In genomic region chr1:221478050-221478949, GRCh38 we compare ENCODE assay signal across 8 cellular contexts.
DNase-seq lines count a peak whose midpoint lies in the region; ATAC-seq and TF ChIP-seq lines count a peak whose summit lies in the region.

No MANE protein-coding gene starts in this region.

- no peaks in the 10 kb centered on the region for H3K79me2 ChIP-seq in OCI-LY1 (ENCODE audit: insufficient read depth, low read length)
- H3K79me2 ChIP-seq in fibroblast of lung (ENCODE audit: control insufficient read depth, insufficient read depth, low read length), result no peaks in the 10 kb centered on the region

- H3K9ac ChIP-seq in OCI-LY1 (ENCODE audit: low read length), result no peak overlapping the region
- H3K9ac ChIP-seq in fibroblast of lung (ENCODE audit: insufficient read depth, low read length), result no peak overlapping the region

- H3K27ac ChIP-seq in OCI-LY1 (ENCODE audit: low read depth, low read length, poor library complexity, severe bottlenecking) (no peak overlapping the region), fibroblast of lung (ENCODE audit: insufficient read depth, low read length) (no peak overlapping the region), testis (no peak overlapping the region)

- H4K20me1 ChIP-seq in OCI-LY1 (ENCODE audit: insufficient read depth, low read length) (no peaks in the 10 kb centered on the region), fibroblast of lung (ENCODE audit: control insufficient read depth, extremely low read depth, insufficient read depth, low read length) (no peaks in the 10 kb centered on the region)

- TF ChIP-seq POLR2A in testis (IDR thresholded peaks at IDR 0.05), result no peak

- H3K36me3 ChIP-seq in OCI-LY1 (ENCODE audit: insufficient read depth, low read length), result no peaks in the 10 kb centered on the region
- no peaks in the 10 kb centered on the region for H3K36me3 ChIP-seq in fibroblast of lung (ENCODE audit: control insufficient read depth, insufficient read depth, low read length)
- H3K36me3 ChIP-seq in testis (ENCODE audit: low read depth, missing control alignments), result no peaks in the 10 kb centered on the region

- H3K4me3 ChIP-seq in OCI-LY1 (ENCODE audit: low read depth, low read length, poor library complexity, severe bottlenecking) (no peak overlapping the region), fibroblast of lung (replicated peaks in 1 of 4; ENCODE audit: control extremely low read depth in 1 of 4, insufficient read depth in 1 of 4, low read depth in 3 of 4, low read length in 4 of 4) (no peak overlapping the region), testis (no peak overlapping the region)

- H3K9me3 ChIP-seq in OCI-LY1 (ENCODE audit: low read length), result no peaks in the 10 kb centered on the region
- H3K9me3 ChIP-seq in fibroblast of lung (ENCODE audit: control insufficient read depth, insufficient read depth, low read depth, low read length), result no peaks in the 10 kb centered on the region
- H3K9me3 ChIP-seq in testis, result no peaks in the 10 kb centered on the region

- no peaks in the 10 kb centered on the region; the same call in 1 of the 2 replicates for H3K27me3 ChIP-seq in OCI-LY1 (ENCODE audit: insufficient read depth, low read length)
- no peaks in the 10 kb centered on the region for H3K27me3 ChIP-seq in fibroblast of lung (ENCODE audit: control insufficient read depth, insufficient read depth, low read length)
- no peaks in the 10 kb centered on the region for H3K27me3 ChIP-seq in testis

- intact Hi-C loops in testis (cut with DNase I; ENCODE audit: low total_unique reads), result no loop called here

- H2AFZ ChIP-seq in OCI-LY1 (ENCODE audit: low read length), result no peak overlapping the region
- H2AFZ ChIP-seq in fibroblast of lung (ENCODE audit: low read length), result no peak overlapping the region

- TF ChIP-seq CTCF in OCI-LY1 (IDR thresholded peaks at IDR 0.05; ENCODE audit: low read length) (peak; percentile 97), fibroblast of lung (conservative IDR thresholded peaks at IDR 0.05 in 1 of 2, IDR thresholded peaks at IDR 0.05 in 1 of 2; ENCODE audit: low read depth in 1 of 2, low read length in 2 of 2) (peak; percentile 88 to 92), testis (IDR thresholded peaks at IDR 0.05) (peak in 1 of 3 experiments; percentile 17)

- peak; percentile 28 for DNase-seq in CD1c-positive myeloid dendritic cell (ENCODE audit: extremely low spot score)
- peak; percentile 41 for DNase-seq in activated T-cell treated with anti-CD3 and anti-CD28 coated beads for 24 hours (ENCODE audit: low read depth)
- DNase-seq in fibroblast of lung (ENCODE audit: low read depth in 2 of 2), result peak; percentile 87 to 88
- DNase-seq in non-pigmented ciliary epithelial cell (ENCODE audit: low read depth), result peak; percentile 73
- peak; percentile 64 for DNase-seq in testis

- ATAC-seq in GM19043 (IDR thresholded peaks at IDR 0.05; ENCODE audit: low read depth, unreplicated experiment) (peak; percentile 96), HG03342 (IDR thresholded peaks at IDR 0.05; ENCODE audit: unreplicated experiment) (peak; percentile 86)

- 44 to 48% methylated on average over 8 of the region's 8 CpGs for WGBS in testis, 2 donors

- H3K9me2 ChIP-seq in OCI-LY1 (ENCODE audit: low read depth, low read length), result no peaks in the 10 kb centered on the region

- H3F3A ChIP-seq in OCI-LY1 (ENCODE audit: insufficient read depth, low read length), result no peaks in the 10 kb centered on the region

- H3K4me1 ChIP-seq in OCI-LY1 (ENCODE audit: insufficient read depth, low read length, severe bottlenecking) (peaks cover 28% of the 10 kb centered on the region), fibroblast of lung (ENCODE audit: control insufficient read depth, extremely low read depth, insufficient read depth, low read length) (peaks cover 5% of the 10 kb centered on the region), testis (no peaks in the 10 kb centered on the region)

- H3K4me2 ChIP-seq in OCI-LY1 (ENCODE audit: low read length), result no peak overlapping the region
- peak overlapping the region; percentile 62 for H3K4me2 ChIP-seq in fibroblast of lung (ENCODE audit: extremely low read depth, insufficient read depth, low read length)

Comparison
In these comparisons a context has a peak if more than half of its experiments do, and no peak if none do; other contexts are left out.
1. DNase-seq: peak in every context shown above with its lines; median percentile 88 in fibroblast of lung; 73 in non-pigmented ciliary epithelial cell; 64 in testis; 41 in activated T-cell treated with anti-CD3 and anti-CD28 coated beads for 24 hours; 28 in CD1c-positive myeloid dendritic cell.